Comparison of ENCODE assay signal across 1 cellular context in genomic region chr1:229340496-229340895, GRCh38.
TF ChIP-seq lines count a peak whose summit lies in the region.

No MANE protein-coding gene starts in this region.

TF ChIP-seq in HEK293, 187 proteins besides CTCF, POLR2A, EP300 and RAD21 (continued from another document):
- TF ChIP-seq, protein P1, sequence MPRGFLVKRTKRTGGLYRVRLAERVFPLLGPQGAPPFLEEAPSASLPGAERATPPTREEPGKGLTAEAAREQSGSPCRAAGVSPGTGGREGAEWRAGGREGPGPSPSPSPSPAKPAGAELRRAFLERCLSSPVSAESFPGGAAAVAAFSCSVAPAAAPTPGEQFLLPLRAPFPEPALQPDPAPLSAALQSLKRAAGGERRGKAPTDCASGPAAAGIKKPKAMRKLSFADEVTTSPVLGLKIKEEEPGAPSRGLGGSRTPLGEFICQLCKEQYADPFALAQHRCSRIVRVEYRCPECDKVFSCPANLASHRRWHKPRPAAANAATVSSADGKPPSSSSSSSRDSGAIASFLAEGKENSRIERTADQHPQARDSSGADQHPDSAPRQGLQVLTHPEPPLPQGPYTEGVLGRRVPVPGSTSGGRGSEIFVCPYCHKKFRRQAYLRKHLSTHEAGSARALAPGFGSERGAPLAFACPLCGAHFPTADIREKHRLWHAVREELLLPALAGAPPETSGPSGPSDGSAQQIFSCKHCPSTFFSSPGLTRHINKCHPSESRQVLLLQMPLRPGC (tag by site-specific recombination; IDR thresholded peaks at IDR 0.05), result 0 out of 2 replicates have a peak, but pooled peaks have one; percentile 5
- no peak for TF ChIP-seq ZNF324 (tag by site-specific recombination; IDR thresholded peaks at IDR 0.05)
